ENCODE assay signal across 8 cellular contexts in the genomic region with DNA sequence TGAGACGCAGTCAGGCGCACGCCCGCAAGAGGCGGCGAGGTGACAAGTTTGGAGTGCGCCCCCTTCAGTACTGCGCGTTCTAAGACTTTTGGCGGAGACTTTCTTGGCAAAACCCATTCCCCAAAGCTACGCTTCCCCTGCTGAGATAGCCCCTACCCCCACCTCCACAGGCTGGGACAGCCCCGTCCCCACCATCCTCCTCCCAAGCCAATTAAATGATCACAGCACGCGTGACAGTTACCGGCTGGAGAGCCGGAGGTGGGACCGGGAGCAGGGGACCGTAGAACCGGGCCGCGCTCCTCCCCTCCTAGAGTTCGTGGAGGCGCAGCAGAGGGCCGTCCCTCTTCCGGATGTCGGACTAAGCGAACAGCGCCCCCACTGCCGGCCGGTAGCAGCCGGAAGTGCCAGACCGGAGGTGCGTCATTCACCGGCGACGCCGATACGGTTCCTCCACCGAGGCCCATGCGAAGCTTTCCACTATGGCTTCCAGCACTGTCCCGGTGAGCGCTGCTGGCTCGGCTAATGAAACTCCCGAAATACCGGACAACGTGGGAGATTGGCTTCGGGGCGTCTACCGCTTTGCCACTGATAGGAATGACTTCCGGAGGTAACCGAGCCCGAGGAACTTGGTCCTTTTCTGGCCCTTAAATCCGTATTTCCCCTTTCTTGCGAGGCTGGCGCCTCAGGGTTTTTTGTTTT. TPM values are rescaled to one million over a fixed set of nuclear protein-coding genes. Genes with fewer than 3 reads are reported as not detected.
DNase-seq lines count a peak whose midpoint lies in the region; ATAC-seq and TF ChIP-seq lines count a peak whose summit lies in the region.

TSS of gene TOMM6 (plus strand) at position 476 of the 699 bp plus-strand sequence. CDS start at position 480, 4 bp downstream.

- H3K27ac ChIP-seq in PC-3 (ENCODE audit: low read length) (peak within 1 kb of the TSS; percentile 69), muscle layer of duodenum (ENCODE audit: low read length) (peak within 1 kb of the TSS; percentile 98)

- H3K4me2 ChIP-seq in PC-3 (ENCODE audit: low read length): peak within 1 kb of the TSS; percentile 94

- H3K9me2 ChIP-seq in PC-3 (replicated peaks; ENCODE audit: low read length): no peaks in the 10 kb centered on the region

- H3K27me3 ChIP-seq in PC-3 (ENCODE audit: low read length) (no peaks in the 10 kb centered on the region), muscle layer of duodenum (ENCODE audit: low read depth, low read length) (no peaks in the 10 kb centered on the region)

- peak; percentile 93 for TF ChIP-seq POLR2A in erythroblast (IDR thresholded peaks at IDR 0.05; ENCODE audit: low read length)

- H2AFZ ChIP-seq in PC-3 (ENCODE audit: low read length): peak within 1 kb of the TSS; percentile 90

- ATAC-seq in GM21619 (IDR thresholded peaks at IDR 0.05; ENCODE audit: unreplicated experiment) (peak; percentile 74), PC-3 (peak; percentile 77)

- H3F3A ChIP-seq in PC-3 (ENCODE audit: low read length, unreplicated experiment): no peaks in the 10 kb centered on the region

- peak within 1 kb of the TSS; percentile 100 for H3K4me3 ChIP-seq in Jurkat, Clone E6-1 (ENCODE audit: low read length)
- H3K4me3 ChIP-seq in PC-3 (ENCODE audit: low read length): peak within 1 kb of the TSS; percentile 89
- peak within 1 kb of the TSS; percentile 96 to 97 for H3K4me3 ChIP-seq in muscle layer of duodenum (ENCODE audit: low read depth in 1 of 2, low read length in 2 of 2)

- TF ChIP-seq CTCF in PC-3 (conservative IDR thresholded peaks at IDR 0.05; ENCODE audit: low read depth, low read length): peak; percentile 75

- intact Hi-C loops in PC-3 (cut with micrococcal nuclease): loop anchor here (1.0 to 10.0 kb wide), 5 partner anchors 53 to 437 kb away; partner anchors contain the start of genes BYSL, MED20 and TFEB

- H3K9me3 ChIP-seq in PC-3 (ENCODE audit: low read length): no peaks in the 10 kb centered on the region
- H3K9me3 ChIP-seq in muscle layer of duodenum (ENCODE audit: control insufficient read depth in 1 of 2, low read length in 2 of 2): no peaks in the 10 kb centered on the region

- DNase-seq in DMS53 treated with DMSO at 0.1 percent for 48 hours (lab: John Stamatoyannopoulos, UW; ENCODE audit: unreplicated experiment) (peak; percentile 88), PC-3 (peak; percentile 96), erythroblast (lab: John Stamatoyannopoulos, UW) (peak; percentile 98)
- peak; percentile 90 for DNase-seq in Jurkat, Clone E6-1 (ENCODE audit: low read depth, low spot score)
- peak; percentile 95 for DNase-seq in activated T-cell treated with anti-CD3 and anti-CD28 coated beads, Interleukin-2, amount 50 U/mL, for 1 hour
- DNase-seq in stimulated activated CD8-positive, alpha-beta memory T cell treated with anti-CD3 and anti-CD28 coated beads, Interleukin-7, amount 100 ng/mL, for 4 hours (ENCODE audit: low read depth in 2 of 2): peak; percentile 88 to 92

- peaks cover 21% of the 10 kb centered on the region for H3K79me2 ChIP-seq in PC-3 (ENCODE audit: low read length)

- H3K36me3 ChIP-seq in PC-3 (ENCODE audit: low read depth, low read length): peaks cover 30% of the 10 kb centered on the region
- H3K36me3 ChIP-seq in muscle layer of duodenum (ENCODE audit: control insufficient read depth in 1 of 2, insufficient read depth in 2 of 2, low read length in 2 of 2): peaks cover 31 to 32% of the 10 kb centered on the region in 2 donors

- no peaks in the 10 kb centered on the region for H4K20me1 ChIP-seq in PC-3 (ENCODE audit: low read length)

- no TSS peak for BruUV-seq in PC-3 (replicated peaks; lab: Mats Ljungman, UMichigan)

- H3K4me1 ChIP-seq in PC-3 (ENCODE audit: insufficient read depth, low read length): peaks cover 17% of the 10 kb centered on the region
- H3K4me1 ChIP-seq in muscle layer of duodenum (ENCODE audit: control insufficient read depth in 1 of 2, insufficient read depth in 2 of 2, low read length in 2 of 2): peaks cover 16 to 26% of the 10 kb centered on the region in 2 donors

- POLR2A ChIA-PET in PC-3 (lab: Charles Lee; ENCODE audit: unreplicated experiment): interaction anchor here (1.1 kb wide), 1 partner anchor 134 kb away, joined by 10 read pairs; the partner anchor contains the start of genes BYSL and MED20

- CTCF ChIA-PET in PC-3 (lab: Charles Lee): interaction anchor here (0.6 to 1.2 kb wide), 5 partner anchors 53 to 258 kb away, joined by 3 to 7 read pairs (median 6); partner anchors contain the start of genes BYSL and MED20

- peak within 1 kb of the TSS; percentile 96 for H3K9ac ChIP-seq in PC-3 (ENCODE audit: low read length)

RNA-seq across cellular contexts. Expression of gene TOMM6, which starts in this region (rescaled TPM):
- polyA plus RNA-seq in Jurkat, Clone E6-1 (2012; ENCODE audit: insufficient read depth, insufficient read length): 429 TPM
- 142 and 162 TPM in 2 replicates for total RNA-seq in PC-3 (2014; rRNA removed)

Comparison
In these comparisons a context has a peak if more than half of its experiments do, and no peak if none do; other contexts are left out.
1. Peak in every context shown above with its lines: DNase-seq, ATAC-seq, H3K4me3 ChIP-seq and H3K27ac ChIP-seq.